ENCODE assay signal across 8 cellular contexts in genomic region chr2:10835052-10835970, GRCh38. TPM values are rescaled to one million over a fixed set of nuclear protein-coding genes. Genes with fewer than 3 reads are reported as not detected.
DNase-seq lines count a peak whose midpoint lies in the region; ATAC-seq lines count a peak whose summit lies in the region.

No MANE protein-coding gene starts in this region.

- DNase-seq in Caki2 (ENCODE audit: low read depth) (peak; percentile 21), LoVo (ENCODE audit: low spot score) (peak; percentile 72), T-helper 1 cell (peak; percentile 46 to 70 (median 61)), amniotic stem cell (lab: John Stamatoyannopoulos, UW) (peak; percentile 8), inferior parietal cortex (ENCODE audit: extremely low spot score) (peak; percentile 67), mesenteric fat pad (ENCODE audit: low spot score) (no peak)
- DNase-seq in stimulated activated CD4-positive, alpha-beta T cell treated with anti-CD3 and anti-CD28 coated beads, Interleukin-2, amount 100 ng/mL, for 24 hours: peak; percentile 86 to 91

- peak; percentile 72 for ATAC-seq in GM21515 (IDR thresholded peaks at IDR 0.05; ENCODE audit: unreplicated experiment)

- in situ Hi-C loops in Caki2 (cut with HindIII; ENCODE audit: low pct_unique_long_range_greater_than_20kb, low sequenced_read_pairs): loop anchor here (10.0 kb wide), 1 partner anchor 299 kb away; a partner anchor contains a TSS

RNA-seq across cellular contexts. Expression of gene PDIA6, which starts 22.7 kb away (rescaled TPM):
- 425 and 548 TPM in 2 replicates for total RNA-seq in Caki2 (2014; rRNA removed; shearing (Covaris generic); ENCODE audit: low replicate concordance)
- 157 TPM for total RNA-seq in mesenteric fat pad
